In genomic region chr4:184958127-184958806, GRCh38 we compare ENCODE assay signal across 11 cellular contexts.
"Had no signal": no experiment of that assay in that cellular context is flagged by ENCODE, and none has a peak within 500 bp of the region (broad histone marks: within the 10 kb centered on the region; RNA-seq: fewer than 3 reads in every experiment).

No MANE protein-coding gene starts in this region.

- H3K27ac ChIP-seq: coronary artery, hepatocyte, left lung, right lobe of liver, suprapubic skin had no signal

- DNase-seq: activated CD4-positive, alpha-beta T cell treated with anti-CD3 and anti-CD28 coated beads, Interleukin-2, amount 10 ng/mL, durations not matched to agents 7 days and 5 days; activated naive CD8-positive, alpha-beta T cell treated with anti-CD3 and anti-CD28 coated beads for 36 hours; islet precursor cell; naive thymus-derived CD8-positive, alpha-beta T cell; nucleus accumbens; trophoblast cell had no signal

- H3K4me1 ChIP-seq: left lung had no signal

- H3K9me3 ChIP-seq: left lung, right lobe of liver, suprapubic skin had no signal

- H3K36me3 ChIP-seq: left lung, right lobe of liver, suprapubic skin had no signal

- H3K4me3 ChIP-seq: coronary artery, hepatocyte, left lung, right lobe of liver, suprapubic skin had no signal

- H3K27me3 ChIP-seq: hepatocyte, right lobe of liver, suprapubic skin had no signal
